Comparison of ENCODE assay signal across 9 cellular contexts in genomic region chr7:32494946-32495297, GRCh38. TPM values are rescaled to one million over a fixed set of nuclear protein-coding genes. Genes with fewer than 3 reads are reported as not detected.
DNase-seq lines count a peak whose midpoint lies in the region; ATAC-seq, FAIRE-seq and TF ChIP-seq lines count a peak whose summit lies in the region.
"Had no signal": no experiment of that assay in that cellular context is flagged by ENCODE, and none has a peak within 500 bp of the region (broad histone marks: within the 10 kb centered on the region; RNA-seq: fewer than 3 reads in every experiment).

No MANE protein-coding gene starts in this region.

- TF ChIP-seq POLR2A in K562 (conservative IDR thresholded peaks at IDR 0.05), result peak; percentile 93

- no TSS peak for BruUV-seq in K562 (replicated peaks; lab: Mats Ljungman, UMichigan)

- H3K79me2 ChIP-seq in K562 (ENCODE audit: control insufficient read depth, insufficient read depth, low read length), result peaks cover 55% of the 10 kb centered on the region

- peaks cover 0 to 11% of the 10 kb centered on the region in 2 experiments; a peak in 3 of 5 replicates for H3K4me1 ChIP-seq in K562 (replicated peaks in 1 of 2; ENCODE audit: control insufficient read depth in 2 of 2, insufficient read depth in 2 of 2, low read length in 2 of 2)
- H3K4me1 ChIP-seq in lower lobe of right lung, result peaks cover 24% of the 10 kb centered on the region

- H3K4me1 Mint-ChIP-seq in activated CD4-positive, alpha-beta T cell treated with anti-CD3 and anti-CD28 coated beads for 36 hours, result peaks cover 30% of the 10 kb centered on the region

- no peaks in the 10 kb centered on the region for H3K27me3 ChIP-seq in K562 (ENCODE audit: control insufficient read depth in 2 of 2, insufficient read depth in 2 of 2, low read length in 2 of 2)
- H3K27me3 ChIP-seq in lower lobe of right lung (ENCODE audit: low read depth), result no peaks in the 10 kb centered on the region

- intact Hi-C loops in activated CD4-positive, alpha-beta T cell treated with anti-CD3 and anti-CD28 coated beads for 36 hours (cut with DNase I, micrococcal nuclease), result loop anchor here (1.0 to 10.0 kb wide), 15 partner anchors 24 to 1900 kb away; partner anchors contain the start of genes BBS9 (in 2 of the 2), GARS1 (in 2 of the 2), NT5C3A (in 2 of the 2) and KBTBD2 (in 1 of the 2)
- intact Hi-C loops in K562 (cut with micrococcal nuclease), result loop anchor here (5.0 to 10.0 kb wide), 6 partner anchors 47 to 570 kb away; partner anchors contain the start of genes KBTBD2 and NT5C3A
- intact Hi-C loops in lower lobe of right lung (cut with DNase I), result no loop called here

- peak overlapping the region; percentile 88 for H3K4me2 ChIP-seq in K562 (ENCODE audit: insufficient read depth, low read length)

- ATAC-seq in activated CD4-positive, alpha-beta T cell treated with anti-CD3 and anti-CD28 coated beads for 36 hours, result no peak
- ATAC-seq in HG03439 (IDR thresholded peaks at IDR 0.05; ENCODE audit: unreplicated experiment) (peak; percentile 7), K562 (peak; percentile 5), lower lobe of right lung (peak; percentile 3 to 17)

- peak overlapping the region; percentile 91 for H3K27ac Mint-ChIP-seq in activated CD4-positive, alpha-beta T cell treated with anti-CD3 and anti-CD28 coated beads for 36 hours

- peak overlapping the region; percentile 67 for H3K27ac ChIP-seq in K562 (ENCODE audit: extremely low read depth, low read depth, low read length)
- peak overlapping the region; percentile 80 for H3K27ac ChIP-seq in lower lobe of right lung

- H2AFZ ChIP-seq in K562 (ENCODE audit: low read depth, low read length), result peak overlapping the region; percentile 89

- FAIRE-seq in K562 (lab: Jason Lieb, UNC), result peak; percentile 11
- FAIRE-seq: islet of Langerhans had no signal

- CTCF ChIA-PET in activated CD4-positive, alpha-beta T cell treated with anti-CD3 and anti-CD28 coated beads for 36 hours (lab: Charles Lee), result interaction anchor here (1.9 kb wide), 1 partner anchor 22 kb away, joined by 7 read pairs; no protein-coding TSS in a partner anchor
- CTCF ChIA-PET in K562 (lab: Yijun Ruan, JAX; ENCODE audit: low intra/inter-chr PET ratio), result no interaction called here

- 1% methylated on average over 6 of the region's 14 CpGs for WGBS in K562 (ENCODE audit: insufficient coverage, low coverage, missing lambda C conversion rate)

- H3K9me1 ChIP-seq in K562 (ENCODE audit: control insufficient read depth, insufficient read depth, low read length), result no peaks in the 10 kb centered on the region

- no peak for TF ChIP-seq EP300 in K562 (IDR thresholded peaks at IDR 0.05; ENCODE audit: low read length)

- no peaks in the 10 kb centered on the region for H3K9me3 Mint-ChIP-seq in activated CD4-positive, alpha-beta T cell treated with anti-CD3 and anti-CD28 coated beads for 36 hours (ENCODE audit: low read depth)

- no peak for TF ChIP-seq CTCF in K562 (IDR thresholded peaks at IDR 0.05 in 2 of 3, conservative IDR thresholded peaks at IDR 0.05 in 1 of 3; ENCODE audit: insufficient read depth in 2 of 3, low read depth in 1 of 3, low read length in 3 of 3)
- no peak for TF ChIP-seq CTCF in lower lobe of right lung (IDR thresholded peaks at IDR 0.05)
- TF ChIP-seq CTCF in GM20000 (IDR thresholded peaks at IDR 0.05; ENCODE audit: extremely low read depth, missing control alignments), result no peak

- no peak for TF ChIP-seq RAD21 in K562 (CRISPR knock-in tag; conservative IDR thresholded peaks at IDR 0.05 in 1 of 2, IDR thresholded peaks at IDR 0.05 in 1 of 2)

- H3K4me3 ChIP-seq in K562 (peak overlapping the region; percentile 53), lower lobe of right lung (peak overlapping the region; percentile 92)

- H3K9ac ChIP-seq in K562 (ENCODE audit: insufficient read depth in 1 of 2, low read depth in 2 of 2, low read length in 2 of 2), result peak overlapping the region; percentile 77 to 83

- peaks cover 20% of the 10 kb centered on the region; the same call in 1 of the 3 replicates for H3K36me3 ChIP-seq in K562 (ENCODE audit: control insufficient read depth, insufficient read depth, low read length)
- H3K36me3 ChIP-seq in lower lobe of right lung, result no peaks in the 10 kb centered on the region

- peaks cover 20% of the 10 kb centered on the region for H3K36me3 Mint-ChIP-seq in activated CD4-positive, alpha-beta T cell treated with anti-CD3 and anti-CD28 coated beads for 36 hours (ENCODE audit: low read depth)

- no peaks in the 10 kb centered on the region for H4K20me1 ChIP-seq in K562 (replicated peaks; ENCODE audit: control insufficient read depth, insufficient read depth, low read length)

- H3K4me3 Mint-ChIP-seq in activated CD4-positive, alpha-beta T cell treated with anti-CD3 and anti-CD28 coated beads for 36 hours, result peak overlapping the region; percentile 87

- DNase-seq in activated CD4-positive, alpha-beta T cell treated with anti-CD3 and anti-CD28 coated beads for 36 hours, result no peak
- DNase-seq in activated CD4-positive, alpha-beta T cell treated with anti-CD3 and anti-CD28 coated beads, Interleukin-2, amount 50 U/mL, for 48 hours, result no peak
- no peak for DNase-seq in K562 (ENCODE audit: extremely low read depth in 1 of 4, low spot score in 3 of 4)
- no peak for DNase-seq in lower lobe of right lung
- DNase-seq in GM20000 (ENCODE audit: low spot score), result no peak
- DNase-seq in KG1 (lab: John Stamatoyannopoulos, UW), result no peak
- no peak for DNase-seq in HuH-7 (ENCODE audit: low spot score)

- H3K9me3 ChIP-seq in K562 (replicated peaks; ENCODE audit: control insufficient read depth, insufficient read depth, low read depth, low read length) (no peaks in the 10 kb centered on the region; the same call in 1 of the 2 replicates), lower lobe of right lung (no peaks in the 10 kb centered on the region)

- POLR2A ChIA-PET in activated CD4-positive, alpha-beta T cell treated with anti-CD3 and anti-CD28 coated beads for 36 hours (lab: Charles Lee), result interaction anchor here (1.0 kb wide), 1 partner anchor 12 kb away, joined by 8 read pairs; no protein-coding TSS in a partner anchor
- POLR2A ChIA-PET in K562 (lab: Yijun Ruan, JAX), result interaction anchor here (2.5 kb wide), 1 partner anchor 11 kb away, joined by 23 read pairs; no protein-coding TSS in a partner anchor

- H3K27me3 Mint-ChIP-seq in activated CD4-positive, alpha-beta T cell treated with anti-CD3 and anti-CD28 coated beads for 36 hours, result no peaks in the 10 kb centered on the region

- in situ Hi-C loops in K562 (cut with MboI), result no loop called here

TF ChIP-seq in K562, 482 proteins besides CTCF, POLR2A, EP300 and RAD21 (continues in another document):
- TF ChIP-seq ELF2 (CRISPR knock-in tag; IDR thresholded peaks at IDR 0.05), result no peak

RNA-seq across cellular contexts. Expression of gene AVL9, which starts 0.4 kb away (rescaled TPM):
- total RNA-seq in activated CD4-positive, alpha-beta T cell treated with anti-CD3 and anti-CD28 coated beads for 36 hours, result 10 to 100 TPM; 37.4 to 56.6 TPM
- total RNA-seq in K562 (2011; cell fraction: chromatin; rRNA removed; ENCODE audit: low replicate concordance), result 75.7 and 129 TPM in 2 replicates
- 28.3 and 31.5 TPM in 2 replicates for total RNA-seq in K562 (2011; cell fraction: nucleolus; rRNA removed)
- 48.5 and 80.2 TPM in 2 replicates for total RNA-seq in K562 (2011; cell fraction: nucleoplasm; rRNA removed)
- total RNA-seq in K562 (2014; rRNA removed), result 31.0 and 33.4 TPM in 2 replicates
- total RNA-seq in K562 (2014; rRNA removed; fragmentation: Illumina TruSeq; extraction: Trizol), result 39.7 and 53.2 TPM in 2 replicates
- 27.0 and 30.1 TPM in 2 replicates for total RNA-seq in K562 (2015; rRNA removed; fragmentation: Illumina TruSeq; extraction: Trizol)
- total RNA-seq in K562 (2021), result 51.7 and 66.2 TPM in 2 replicates
- polyA plus RNA-seq in K562 (2011; rRNA removed), result 37.0 and 39.6 TPM in 2 replicates
- polyA plus RNA-seq in K562 (2011; cell fraction: cytosol; rRNA removed), result 17.0 and 22.4 TPM in 2 replicates
- 37.9 and 38.1 TPM in 2 replicates for polyA plus RNA-seq in K562 (2011; cell fraction: nucleus; rRNA removed)
- polyA plus RNA-seq in K562 (2012), result 26.3 and 34.7 TPM in 2 replicates
- 28.4 and 31.2 TPM in 2 replicates for polyA plus RNA-seq in K562 (2014; fragmentation: Illumina TruSeq; extraction: Trizol)
- polyA plus RNA-seq in K562 (2014; fragmentation: Nextera tagmentation; extraction: Ambion mirVana), result 1 to 10 TPM; 6.4 to 8.7 TPM
- polyA plus RNA-seq in K562 (2014; rRNA removed), result 19.2 and 19.3 TPM in 2 replicates
- polyA minus RNA-seq in K562 (2011; rRNA and poly(A)+ RNA removed), result 39.1 and 60.7 TPM in 2 replicates
- 17.6 and 29.5 TPM in 2 replicates for polyA minus RNA-seq in K562 (2011; cell fraction: cytosol; rRNA and poly(A)+ RNA removed)
- 19.1 and 32.4 TPM in 2 replicates for polyA minus RNA-seq in K562 (2011; cell fraction: nucleus; rRNA and poly(A)+ RNA removed)
- 37.8 TPM for total RNA-seq in lower lobe of right lung

RNA-seq across cellular contexts. Expression of gene LSM5, which starts 4.7 kb away (rescaled TPM):
- total RNA-seq in activated CD4-positive, alpha-beta T cell treated with anti-CD3 and anti-CD28 coated beads for 36 hours, result 100 to 1,000 TPM in 1 of 2 experiments, 10 to 100 TPM in 1; 75.6 to 135 TPM
- 16.0 and 52.2 TPM in 2 replicates for total RNA-seq in K562 (2011; cell fraction: chromatin; rRNA removed; ENCODE audit: low replicate concordance)
- total RNA-seq in K562 (2011; cell fraction: nucleolus; rRNA removed), result 18.8 and 22.8 TPM in 2 replicates
- 52.5 and 85.3 TPM in 2 replicates for total RNA-seq in K562 (2011; cell fraction: nucleoplasm; rRNA removed)
- total RNA-seq in K562 (2014; rRNA removed) (36.3 and 45.8 TPM in 2 replicates), K562 (2014; rRNA removed; fragmentation: Illumina TruSeq; extraction: Trizol) (232 and 260 TPM in 2 replicates), K562 (2015; rRNA removed; fragmentation: Illumina TruSeq; extraction: Trizol) (92.9 and 111 TPM in 2 replicates), K562 (2021) (124 and 142 TPM in 2 replicates), lower lobe of right lung (27.1 TPM)
- polyA plus RNA-seq in K562 (2011; rRNA removed) (79.9 and 153 TPM in 2 replicates), K562 (2014; fragmentation: Illumina TruSeq; extraction: Trizol) (202 and 243 TPM in 2 replicates), K562 (2014; fragmentation: Nextera tagmentation; extraction: Ambion mirVana) (100 to 1,000 TPM; 513 to 620 TPM), K562 (2014; rRNA removed) (165 and 186 TPM in 2 replicates)
- 7.1 and 54.4 TPM in 2 replicates for polyA plus RNA-seq in K562 (2011; cell fraction: cytosol; rRNA removed)
- 25.4 and 34.2 TPM in 2 replicates for polyA plus RNA-seq in K562 (2011; cell fraction: nucleus; rRNA removed)
- 136 and 164 TPM in 2 replicates for polyA plus RNA-seq in K562 (2012)
- 45.4 and 47.6 TPM in 2 replicates for polyA minus RNA-seq in K562 (2011; rRNA and poly(A)+ RNA removed)
- polyA minus RNA-seq in K562 (2011; cell fraction: cytosol; rRNA and poly(A)+ RNA removed), result 11.6 and 15.8 TPM in 2 replicates
- polyA minus RNA-seq in K562 (2011; cell fraction: nucleus; rRNA and poly(A)+ RNA removed), result 24.8 and 33.9 TPM in 2 replicates
